10 cellular contexts compared by ENCODE assay signal in the genomic region with DNA sequence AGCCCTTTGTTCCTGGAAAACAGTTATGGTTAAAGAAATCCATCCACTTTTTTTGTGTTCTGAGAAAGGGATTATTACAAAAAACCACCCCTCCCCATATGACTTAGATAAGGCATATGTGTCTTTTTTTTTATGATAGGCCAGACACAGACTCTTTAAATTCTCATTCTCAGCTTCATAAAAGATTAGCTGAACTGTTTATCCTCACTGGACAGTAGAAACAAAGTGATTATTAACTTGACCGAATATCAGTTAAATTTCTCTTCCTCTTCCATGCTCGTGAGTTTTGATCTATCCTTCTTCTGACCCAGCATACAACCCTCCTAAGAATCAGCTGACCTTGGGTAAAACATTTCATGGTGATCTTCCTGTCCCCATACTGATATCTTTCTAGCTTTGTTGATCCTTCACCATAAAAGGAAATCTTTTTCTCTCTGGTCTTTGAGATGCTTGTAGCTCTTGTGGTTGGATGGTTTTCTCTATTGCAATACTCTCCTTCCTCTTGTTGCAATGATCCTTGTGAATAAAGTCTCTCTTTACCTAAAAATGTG. TPM values are rescaled to one million over a fixed set of nuclear protein-coding genes. Genes with fewer than 3 reads are reported as not detected.
DNase-seq lines count a peak whose midpoint lies in the region; ATAC-seq and TF ChIP-seq lines count a peak whose summit lies in the region.
"Had no signal": no experiment of that assay in that cellular context is flagged by ENCODE, and none has a peak within 500 bp of the region (broad histone marks: within the 10 kb centered on the region; RNA-seq: fewer than 3 reads in every experiment).

No MANE protein-coding gene starts in this region.

- peak; percentile 59 for ATAC-seq in HG02840 (IDR thresholded peaks at IDR 0.05; ENCODE audit: low FRiP score, unreplicated experiment)
- ATAC-seq in stimulated activated naive CD8-positive, alpha-beta T cell treated with anti-CD3 and anti-CD28 coated beads, Interleukin-15, amount 100 ng/mL, for 72 hours = peak; percentile 67
- ATAC-seq in HG03280 (IDR thresholded peaks at IDR 0.05; ENCODE audit: unreplicated experiment) = no peak
- no peak for ATAC-seq in GM18870 (IDR thresholded peaks at IDR 0.05; ENCODE audit: unreplicated experiment)

- intact Hi-C loops in adrenal gland (cut with DNase I) = no loop called here

- H3K27ac Mint-ChIP-seq in stimulated activated naive CD8-positive, alpha-beta T cell treated with anti-CD3 and anti-CD28 coated beads, Interleukin-15, amount 100 ng/mL, for 72 hours = no peak overlapping the region

- H3K27me3 Mint-ChIP-seq in stimulated activated naive CD8-positive, alpha-beta T cell treated with anti-CD3 and anti-CD28 coated beads, Interleukin-15, amount 100 ng/mL, for 72 hours = no peaks in the 10 kb centered on the region

- no peaks in the 10 kb centered on the region for H3K9me3 Mint-ChIP-seq in stimulated activated naive CD8-positive, alpha-beta T cell treated with anti-CD3 and anti-CD28 coated beads, Interleukin-15, amount 100 ng/mL, for 72 hours

- no peak overlapping the region for H3K4me3 Mint-ChIP-seq in stimulated activated naive CD8-positive, alpha-beta T cell treated with anti-CD3 and anti-CD28 coated beads, Interleukin-15, amount 100 ng/mL, for 72 hours

- DNase-seq in NOMO-1 treated with DMSO at 0.1 percent for 48 hours (lab: John Stamatoyannopoulos, UW; ENCODE audit: unreplicated experiment) (peak; percentile 53), NOMO-1 treated with dmso at 0.1 percent for 144 hours (lab: John Stamatoyannopoulos, UW; ENCODE audit: unreplicated experiment) (no peak), adrenal gland (no peak)
- DNase-seq in stimulated activated naive CD8-positive, alpha-beta T cell treated with anti-CD3 and anti-CD28 coated beads, Interleukin-15, amount 100 ng/mL, for 72 hours = no peak
- DNase-seq in activated naive CD4-positive, alpha-beta T cell (lab: John Stamatoyannopoulos, UW) = no peak
- DNase-seq: 8988T had no signal

- 25 to 48% (median 33%) methylated on average over 2 of the region's 2 CpGs for WGBS in adrenal gland, 4 donors

- no peaks in the 10 kb centered on the region for H3K27me3 ChIP-seq in adrenal gland

- no peaks in the 10 kb centered on the region for H3K4me1 ChIP-seq in adrenal gland (replicated peaks in 1 of 2)

- peaks cover 61% of the 10 kb centered on the region for H3K4me1 Mint-ChIP-seq in stimulated activated naive CD8-positive, alpha-beta T cell treated with anti-CD3 and anti-CD28 coated beads, Interleukin-15, amount 100 ng/mL, for 72 hours

- H3K27ac ChIP-seq in adrenal gland = peak overlapping the region in 4 of 5 donors; percentile 21 to 59 (median 55)
- H3K27ac ChIP-seq: epithelial cell of prostate had no signal

- no peak for TF ChIP-seq POLR2A in adrenal gland (IDR thresholded peaks at IDR 0.05)

- H3K9me3 ChIP-seq in adrenal gland (replicated peaks in 1 of 3) = no peaks in the 10 kb centered on the region

- no peaks in the 10 kb centered on the region for H3K36me3 ChIP-seq in adrenal gland (replicated peaks in 1 of 2)

- peak overlapping the region in 1 of 4 donors; percentile 3 for H3K4me3 ChIP-seq in adrenal gland

- no peak for TF ChIP-seq CTCF in adrenal gland (IDR thresholded peaks at IDR 0.05)

RNA-seq across cellular contexts. Expression of gene OR2AG2, which starts 26.2 kb away (rescaled TPM):
- total RNA-seq in adrenal gland = under 1 TPM in 3 of 8 donors, not detected in 5; 0.14 to 0.64 (median 0.18) TPM
- under 1 TPM in 1 of 3 donors, not detected in 2; 0.27 TPM for polyA plus RNA-seq in adrenal gland

RNA-seq across cellular contexts. Expression of gene OR2AG1, which starts 37.3 kb away (rescaled TPM):
- not detected for total RNA-seq in adrenal gland
- not detected for polyA plus RNA-seq in adrenal gland

RNA-seq across cellular contexts. Expression of gene OR6A2, which starts 53.9 kb away (rescaled TPM):
- under 1 TPM in 4 of 8 donors, not detected in 4; 0.07 to 0.28 (median 0.11) TPM for total RNA-seq in adrenal gland
- not detected for polyA plus RNA-seq in adrenal gland

Comparison
In these comparisons a context has a peak if more than half of its experiments do, and no peak if none do; other contexts are left out.
1. ATAC-seq: peak in HG02840 (single experiment) and stimulated activated naive CD8-positive, alpha-beta T cell treated with anti-CD3 and anti-CD28 coated beads, Interleukin-15, amount 100 ng/mL, for 72 hours (single experiment); none in HG03280 (single experiment) and GM18870 (single experiment).